18 cellular contexts compared by ENCODE assay signal in the genomic region with DNA sequence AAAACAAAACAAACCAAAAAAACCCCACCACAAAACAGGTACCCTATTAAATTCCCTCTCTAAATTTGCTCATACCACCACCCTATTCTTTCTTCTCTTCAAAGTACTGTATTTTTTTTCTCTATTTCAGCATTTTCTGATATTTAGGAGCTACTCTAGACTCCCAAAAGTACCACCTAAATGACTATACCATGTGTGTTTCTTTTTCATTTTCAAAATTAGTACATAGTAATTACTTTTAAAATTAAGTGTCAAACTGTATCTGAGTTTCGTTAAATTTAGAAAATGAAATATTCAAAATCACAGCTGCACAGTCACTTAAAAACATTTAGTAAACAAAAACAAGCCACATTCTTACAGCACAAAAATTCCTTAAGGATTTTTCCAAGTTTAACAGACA.
DNase-seq lines count a peak whose midpoint lies in the region; ATAC-seq and TF ChIP-seq lines count a peak whose summit lies in the region.
"Had no signal": no experiment of that assay in that cellular context is flagged by ENCODE, and none has a peak within 500 bp of the region (broad histone marks: within the 10 kb centered on the region; RNA-seq: fewer than 3 reads in every experiment).

No MANE protein-coding gene starts in this region.

- no peak for DNase-seq in activated T-cell treated with anti-CD3 and anti-CD28 coated beads, Interleukin-2, amount 50 U/mL, for 24 hours
- DNase-seq in activated T-cell treated with anti-CD3 and anti-CD28 coated beads, Interleukin-2, amount 50 U/mL, for 4 hours: no peak
- DNase-seq in psoas muscle (no peak), colonic mucosa (no peak)
- DNase-seq: CD4-positive, alpha-beta T cell; KG1; NCI-H1048; NCI-H146; NCI-H2081 treated with DMSO at 0.1 percent for 48 hours; NCI-H510A treated with DMSO at 0.1 percent for 48 hours; NCI-H82 had no signal

- no peak for ATAC-seq in activated T-cell treated with anti-CD3 and anti-CD28 coated beads, Interleukin-2, amount 50 U/mL, for 4 hours
- ATAC-seq in GM19463 (IDR thresholded peaks at IDR 0.05; ENCODE audit: unreplicated experiment) (peak; percentile 44), HG03439 (IDR thresholded peaks at IDR 0.05; ENCODE audit: unreplicated experiment) (peak; percentile 45), psoas muscle (no peak), HG03520 (IDR thresholded peaks at IDR 0.05; ENCODE audit: unreplicated experiment) (no peak), GM18868 (IDR thresholded peaks at IDR 0.05; ENCODE audit: unreplicated experiment) (no peak)

- peak overlapping the region; percentile 69 for H3K27ac Mint-ChIP-seq in activated T-cell treated with anti-CD3 and anti-CD28 coated beads, Interleukin-2, amount 50 U/mL, for 24 hours
- H3K27ac Mint-ChIP-seq: B cell; CD4-positive, alpha-beta T cell had no signal

- H3K4me3 ChIP-seq in psoas muscle (peak overlapping the region; percentile 8), colonic mucosa (no peak overlapping the region)
- H3K4me3 ChIP-seq: HAP-1 had no signal

- 66 to 92% (median 76%) methylated on average over 1 of the region's 1 CpG for WGBS in psoas muscle, 3 donors

- H3K4me1 ChIP-seq in psoas muscle (peaks cover 64% of the 10 kb centered on the region), colonic mucosa (no peaks in the 10 kb centered on the region)
- H3K4me1 ChIP-seq: HAP-1 had no signal

- peaks cover 6% of the 10 kb centered on the region for H3K36me3 Mint-ChIP-seq in activated T-cell treated with anti-CD3 and anti-CD28 coated beads, Interleukin-2, amount 50 U/mL, for 24 hours (ENCODE audit: low read depth)
- H3K36me3 Mint-ChIP-seq in activated T-cell treated with anti-CD3 and anti-CD28 coated beads, Interleukin-2, amount 50 U/mL, for 4 hours (ENCODE audit: insufficient read depth): peaks cover 2% of the 10 kb centered on the region

- intact Hi-C loops in psoas muscle (cut with DNase I): no loop called here
- intact Hi-C loops in colonic mucosa (cut with DNase I): no loop called here

- H3K27me3 ChIP-seq in psoas muscle (ENCODE audit: insufficient read depth in 3 of 3, low read length in 2 of 3) (no peaks in the 10 kb centered on the region), colonic mucosa (no peaks in the 10 kb centered on the region)

- no peaks in the 10 kb centered on the region for H3K27me3 Mint-ChIP-seq in activated T-cell treated with anti-CD3 and anti-CD28 coated beads, Interleukin-2, amount 50 U/mL, for 24 hours
- H3K27me3 Mint-ChIP-seq in activated T-cell treated with anti-CD3 and anti-CD28 coated beads, Interleukin-2, amount 50 U/mL, for 4 hours (ENCODE audit: low read depth): no peaks in the 10 kb centered on the region
- H3K27me3 Mint-ChIP-seq: B cell; CD4-positive, alpha-beta T cell had no signal

- TF ChIP-seq CTCF in psoas muscle (IDR thresholded peaks at IDR 0.05) (no peak), colonic mucosa (IDR thresholded peaks at IDR 0.05) (no peak)

- no peaks in the 10 kb centered on the region for H3K9me3 Mint-ChIP-seq in activated T-cell treated with anti-CD3 and anti-CD28 coated beads, Interleukin-2, amount 50 U/mL, for 24 hours
- no peaks in the 10 kb centered on the region for H3K9me3 Mint-ChIP-seq in activated T-cell treated with anti-CD3 and anti-CD28 coated beads, Interleukin-2, amount 50 U/mL, for 4 hours
- H3K9me3 Mint-ChIP-seq: CD4-positive, alpha-beta T cell had no signal

- peaks cover 30% of the 10 kb centered on the region for H3K4me1 Mint-ChIP-seq in activated T-cell treated with anti-CD3 and anti-CD28 coated beads, Interleukin-2, amount 50 U/mL, for 24 hours (ENCODE audit: low read depth)
- peaks cover 19% of the 10 kb centered on the region for H3K4me1 Mint-ChIP-seq in activated T-cell treated with anti-CD3 and anti-CD28 coated beads, Interleukin-2, amount 50 U/mL, for 4 hours (ENCODE audit: low read depth)

- H3K4me3 Mint-ChIP-seq in activated T-cell treated with anti-CD3 and anti-CD28 coated beads, Interleukin-2, amount 50 U/mL, for 24 hours: no peak overlapping the region
- H3K4me3 Mint-ChIP-seq in activated T-cell treated with anti-CD3 and anti-CD28 coated beads, Interleukin-2, amount 50 U/mL, for 4 hours: no peak overlapping the region
- H3K4me3 Mint-ChIP-seq: B cell; CD4-positive, alpha-beta T cell had no signal

- H3K27ac ChIP-seq in psoas muscle (peak overlapping the region; percentile 39), colonic mucosa (no peak overlapping the region)
- H3K27ac ChIP-seq: 22Rv1 had no signal

- H3K9me3 ChIP-seq in psoas muscle (no peaks in the 10 kb centered on the region), colonic mucosa (no peaks in the 10 kb centered on the region)
- H3K9me3 ChIP-seq: HAP-1 had no signal

- H3K9ac ChIP-seq in colonic mucosa (ENCODE audit: low read depth in 2 of 2, low read length in 2 of 2): no peak overlapping the region

- no peaks in the 10 kb centered on the region for H3K36me3 ChIP-seq in psoas muscle (ENCODE audit: insufficient read depth in 1 of 2, low read depth in 1 of 2)
- no peaks in the 10 kb centered on the region for H3K36me3 ChIP-seq in colonic mucosa
- H3K36me3 ChIP-seq: HAP-1 had no signal

Comparison
In these comparisons a context has a peak if more than half of its experiments do, and no peak if none do; other contexts are left out.
1. ATAC-seq: peak in GM19463 (single experiment) and HG03439 (single experiment); none in activated T-cell treated with anti-CD3 and anti-CD28 coated beads, Interleukin-2, amount 50 U/mL, for 4 hours (0 of 2), psoas muscle (0 of 4), HG03520 (single experiment) and GM18868 (single experiment).